In the genomic region with DNA sequence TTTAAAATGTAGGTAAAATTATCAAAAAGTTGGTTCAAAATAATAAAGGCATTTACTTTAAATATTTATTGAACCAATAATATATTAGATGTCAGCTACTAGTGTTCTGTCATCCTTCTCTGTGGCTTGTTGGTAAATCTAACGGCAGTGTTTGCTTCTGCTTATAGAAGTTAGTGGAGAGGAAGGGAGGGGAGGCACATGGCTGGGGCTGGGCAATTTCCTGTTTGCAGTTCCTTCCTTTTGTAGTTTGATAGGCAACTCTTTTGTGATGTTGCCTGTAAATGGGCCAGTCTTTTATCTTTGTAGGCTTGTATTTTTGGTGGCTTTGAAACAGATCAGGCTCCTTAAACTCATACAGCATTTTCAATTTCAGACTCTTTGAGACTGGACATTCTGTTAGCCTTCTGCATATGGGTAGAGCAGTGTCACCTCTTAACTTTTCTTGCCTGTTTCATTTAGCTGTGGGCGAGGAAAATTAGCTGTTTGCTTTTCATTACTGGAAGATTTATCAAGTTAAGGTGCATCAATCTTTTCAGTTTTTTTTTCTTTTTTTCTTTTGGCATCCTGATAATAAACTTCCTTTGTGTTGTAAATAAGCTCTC, we compare ENCODE assay signal across 8 cellular contexts. TPM values are rescaled to one million over a fixed set of nuclear protein-coding genes. Genes with fewer than 3 reads are reported as not detected.
A peak's percentile ranks its signal among the peaks of the same experiment; 100 is the strongest.
DNase-seq lines count a peak whose midpoint lies in the region; ATAC-seq and TF ChIP-seq lines count a peak whose summit lies in the region.

No MANE protein-coding gene starts in this region.

- H3K4me1 Mint-ChIP-seq in activated naive CD4-positive, alpha-beta T cell treated with anti-CD3 and anti-CD28 coated beads for 36 hours (ENCODE audit: low read depth) = peaks cover 75% of the 10 kb centered on the region

- peaks cover 7 to 33% (median 24%) of the 10 kb centered on the region in 11 experiments; a peak in 19 of 22 replicates for H3K36me3 ChIP-seq in BLaER1 treated with 17β-estradiol and CSF1 and Interleukin-3, amounts not matched to agents 10 nM and 100 nM
- H3K36me3 ChIP-seq in OCI-LY3 (replicated peaks; ENCODE audit: low read depth, low read length) = no peaks in the 10 kb centered on the region
- no peaks in the 10 kb centered on the region for H3K36me3 ChIP-seq in lower lobe of right lung

- H3K9me3 ChIP-seq in BLaER1 treated with 17β-estradiol and CSF1 and Interleukin-3, amounts not matched to agents 10 nM and 100 nM (replicated peaks in 1 of 11) = peaks cover 0 to 6% (median 3%) of the 10 kb centered on the region in 11 experiments; a peak in 4 of 22 replicates
- no peaks in the 10 kb centered on the region for H3K9me3 ChIP-seq in OCI-LY3 (ENCODE audit: insufficient read depth, low read length)
- H3K9me3 ChIP-seq in lower lobe of right lung = no peaks in the 10 kb centered on the region

- peak; percentile 79 for ATAC-seq in GM21619 (IDR thresholded peaks at IDR 0.05; ENCODE audit: unreplicated experiment)
- peak; percentile 74 to 80 for ATAC-seq in lower lobe of right lung
- ATAC-seq in HG03039 (IDR thresholded peaks at IDR 0.05; ENCODE audit: unreplicated experiment) = no peak

- H3K27me3 ChIP-seq in BLaER1 treated with 17β-estradiol and CSF1 and Interleukin-3, amounts not matched to agents 10 nM and 100 nM = no peaks in the 10 kb centered on the region
- H3K27me3 ChIP-seq in OCI-LY3 (ENCODE audit: low read depth, low read length) (no peaks in the 10 kb centered on the region), lower lobe of right lung (ENCODE audit: low read depth) (no peaks in the 10 kb centered on the region)

- intact Hi-C loops in activated naive CD4-positive, alpha-beta T cell treated with anti-CD3 and anti-CD28 coated beads for 36 hours (cut with micrococcal nuclease) = loop anchor here (1.0 to 2.0 kb wide), 4 partner anchors 11 to 362 kb away; a partner anchor contains a TSS
- intact Hi-C loops in lower lobe of right lung (cut with DNase I) = no loop called here

- H3K4me2 ChIP-seq in BLaER1 treated with 17β-estradiol and CSF1 and Interleukin-3, amounts not matched to agents 10 nM and 100 nM = peak overlapping the region; percentile 51 to 86 (median 79)
- 0 out of 2 replicates have a peak overlapping the region, but pooled peaks have one; percentile 7 for H3K4me2 ChIP-seq in OCI-LY3 (ENCODE audit: low read length)

- peak overlapping the region in 10 of 11 experiments; percentile 39 to 78 (median 62); a peak in 19 of 22 replicates for H3K9ac ChIP-seq in BLaER1 treated with 17β-estradiol and CSF1 and Interleukin-3, amounts not matched to agents 10 nM and 100 nM
- no peak overlapping the region for H3K9ac ChIP-seq in OCI-LY3 (ENCODE audit: low read length)

- no peak for TF ChIP-seq CTCF in OCI-LY3 (IDR thresholded peaks at IDR 0.05; ENCODE audit: low read depth, low read length)
- TF ChIP-seq CTCF in lower lobe of right lung (IDR thresholded peaks at IDR 0.05) = no peak

- no peaks in the 10 kb centered on the region for H3K27me3 Mint-ChIP-seq in activated naive CD4-positive, alpha-beta T cell treated with anti-CD3 and anti-CD28 coated beads for 36 hours (ENCODE audit: low read depth)

- peak overlapping the region; percentile 94 for H3K27ac Mint-ChIP-seq in activated naive CD4-positive, alpha-beta T cell treated with anti-CD3 and anti-CD28 coated beads for 36 hours

- H3K36me3 Mint-ChIP-seq in activated naive CD4-positive, alpha-beta T cell treated with anti-CD3 and anti-CD28 coated beads for 36 hours (ENCODE audit: low read depth) = peaks cover 2% of the 10 kb centered on the region

- H3K4me3 ChIP-seq in BLaER1 treated with 17β-estradiol and CSF1 and Interleukin-3, amounts not matched to agents 10 nM and 100 nM = peak overlapping the region in 6 of 10 experiments; percentile 5 to 46 (median 21); a peak in 9 of 20 replicates
- H3K4me3 ChIP-seq in OCI-LY3 (ENCODE audit: low read length) (no peak overlapping the region), lower lobe of right lung (no peak overlapping the region)

- no peaks in the 10 kb centered on the region for H4K20me1 ChIP-seq in BLaER1 treated with 17β-estradiol and CSF1 and Interleukin-3, amounts not matched to agents 10 nM and 100 nM
- no peaks in the 10 kb centered on the region for H4K20me1 ChIP-seq in OCI-LY3 (ENCODE audit: insufficient read depth, low read length)

- DNase-seq in activated naive CD4-positive, alpha-beta T cell treated with anti-CD3 and anti-CD28 coated beads for 36 hours = peak; percentile 73
- peak; percentile 59 for DNase-seq in lower lobe of right lung
- DNase-seq in stimulated activated naive CD4-positive, alpha-beta T cell treated with Interleukin-2 at 50 U/mL for 16 hours (lab: John Stamatoyannopoulos, UW) = peak; percentile 14
- no peak for DNase-seq in NCI-H2196 (lab: John Stamatoyannopoulos, UW; ENCODE audit: unreplicated experiment)

- H3K9me3 Mint-ChIP-seq in activated naive CD4-positive, alpha-beta T cell treated with anti-CD3 and anti-CD28 coated beads for 36 hours = no peaks in the 10 kb centered on the region

- CTCF ChIA-PET in activated naive CD4-positive, alpha-beta T cell treated with anti-CD3 and anti-CD28 coated beads for 36 hours (lab: Charles Lee) = interaction anchor here (0.6 to 1.6 kb wide), 7 partner anchors 9 to 54 kb away, joined by 3 to 7 read pairs (median 4); no protein-coding TSS in a partner anchor

- no peak overlapping the region for H2AFZ ChIP-seq in OCI-LY3 (ENCODE audit: low read depth, low read length)

- H3K27ac ChIP-seq in BLaER1 treated with 17β-estradiol and CSF1 and Interleukin-3, amounts not matched to agents 10 nM and 100 nM = peak overlapping the region; percentile 54 to 92 (median 82)
- H3K27ac ChIP-seq in OCI-LY3 (ENCODE audit: low read length) (no peak overlapping the region), lower lobe of right lung (peak overlapping the region; percentile 28)

- peak overlapping the region; percentile 60 for H3K4me3 Mint-ChIP-seq in activated naive CD4-positive, alpha-beta T cell treated with anti-CD3 and anti-CD28 coated beads for 36 hours

- peaks cover 18 to 30% (median 22%) of the 10 kb centered on the region in 10 experiments for H3K4me1 ChIP-seq in BLaER1 treated with 17β-estradiol and CSF1 and Interleukin-3, amounts not matched to agents 10 nM and 100 nM
- H3K4me1 ChIP-seq in OCI-LY3 (ENCODE audit: low read length) (peaks cover 6% of the 10 kb centered on the region), lower lobe of right lung (peaks cover 22% of the 10 kb centered on the region)

- H3K79me2 ChIP-seq in OCI-LY3 (ENCODE audit: low read length) = no peaks in the 10 kb centered on the region

RNA-seq across cellular contexts. Expression of gene CDC14A, which starts 48.1 kb away (rescaled TPM):
- total RNA-seq in activated naive CD4-positive, alpha-beta T cell treated with anti-CD3 and anti-CD28 coated beads for 36 hours = 10 to 100 TPM; 10.1 to 13.1 TPM
- 17.8 TPM for total RNA-seq in lower lobe of right lung

Comparison
In these comparisons a context has a peak if more than half of its experiments do, and no peak if none do; other contexts are left out.
1. H3K4me3 ChIP-seq: peak in BLaER1 treated with 17β-estradiol and CSF1 and Interleukin-3, amounts not matched to agents 10 nM and 100 nM (6 of 10); none in OCI-LY3 (single experiment) and lower lobe of right lung (single experiment).